ENCODE assay signal across 10 cellular contexts in genomic region chr1:84862810-84863251, GRCh38. TPM values are rescaled to one million over a fixed set of nuclear protein-coding genes. Genes with fewer than 3 reads are reported as not detected.
A peak's percentile ranks its signal among the peaks of the same experiment; 100 is the strongest.
DNase-seq lines count a peak whose midpoint lies in the region; ATAC-seq and TF ChIP-seq lines count a peak whose summit lies in the region.
"Had no signal": no experiment of that assay in that cellular context is flagged by ENCODE, and none has a peak within 500 bp of the region (broad histone marks: within the 10 kb centered on the region; RNA-seq: fewer than 3 reads in every experiment).

No MANE protein-coding gene starts in this region.

- H3K36me3 ChIP-seq in KMS-11 (ENCODE audit: insufficient read depth) (no peaks in the 10 kb centered on the region), upper lobe of left lung (no peaks in the 10 kb centered on the region), endodermal cell (ENCODE audit: control insufficient read depth, insufficient read depth, low read length) (no peaks in the 10 kb centered on the region)

- H3K36me3 Mint-ChIP-seq in endodermal cell (ENCODE audit: low read depth): no peaks in the 10 kb centered on the region

- no peaks in the 10 kb centered on the region for H4K20me1 ChIP-seq in KMS-11 (ENCODE audit: insufficient read depth)

- no peak for TF ChIP-seq CTCF in GM12865 (IDR thresholded peaks at IDR 0.05; ENCODE audit: insufficient read depth, low read depth, low read length, missing control alignments)
- TF ChIP-seq CTCF in KMS-11 (conservative IDR thresholded peaks at IDR 0.05; ENCODE audit: low read depth, low read length): no peak
- no peak for TF ChIP-seq CTCF in upper lobe of left lung (IDR thresholded peaks at IDR 0.05)
- TF ChIP-seq CTCF in endodermal cell (conservative IDR thresholded peaks at IDR 0.05): no peak

- WGBS in upper lobe of left lung, 2 donors: 60 to 64% methylated on average over 5 of the region's 5 CpGs
- WGBS in endodermal cell (ENCODE audit: insufficient coverage in 1 of 2, insufficient read length in 1 of 2), 2 experiments: 73 to 88% methylated on average over 2 to 5 of the region's 5 CpGs

- TF ChIP-seq POLR2A in upper lobe of left lung (IDR thresholded peaks at IDR 0.05): no peak

- no peak overlapping the region for H3K4me3 Mint-ChIP-seq in endodermal cell

- no peaks in the 10 kb centered on the region for H3K9me3 Mint-ChIP-seq in endodermal cell

- H3K9me3 ChIP-seq in upper lobe of left lung: no peaks in the 10 kb centered on the region
- no peaks in the 10 kb centered on the region for H3K9me3 ChIP-seq in endodermal cell (ENCODE audit: control insufficient read depth, low read length)

- H3K4me3 ChIP-seq in GM12865 (ENCODE audit: low read depth, low read length) (peak overlapping the region; percentile 11; the same call in 1 of the 2 replicates), KMS-11 (IDR thresholded peaks at IDR 0.05; ENCODE audit: insufficient read depth, low read depth, low read length) (no peak overlapping the region), upper lobe of left lung (no peak overlapping the region), endodermal cell (ENCODE audit: low read length) (no peak overlapping the region)

- H3K9ac ChIP-seq in KMS-11: no peak overlapping the region
- no peak overlapping the region for H3K9ac ChIP-seq in endodermal cell (ENCODE audit: extremely low read depth, low read length, poor library complexity, severe bottlenecking)
- H3K9ac ChIP-seq: parathyroid adenoma had no signal

- H3K4me1 ChIP-seq in KMS-11 (ENCODE audit: low read depth, poor library complexity, severe bottlenecking) (peaks cover 26% of the 10 kb centered on the region), upper lobe of left lung (no peaks in the 10 kb centered on the region), endodermal cell (ENCODE audit: control insufficient read depth, insufficient read depth, low read length) (no peaks in the 10 kb centered on the region)
- H3K4me1 ChIP-seq: parathyroid adenoma had no signal

- peak; percentile 85 for ATAC-seq in GM21529 (IDR thresholded peaks at IDR 0.05; ENCODE audit: unreplicated experiment)
- ATAC-seq in upper lobe of left lung (ENCODE audit: low FRiP score in 2 of 2): no peak

- no peaks in the 10 kb centered on the region for H3K4me1 Mint-ChIP-seq in endodermal cell

- H2AFZ ChIP-seq in KMS-11 (ENCODE audit: low read depth): peak overlapping the region; percentile 47; the same call in 1 of the 2 replicates
- H2AFZ ChIP-seq: parathyroid adenoma had no signal

- no peaks in the 10 kb centered on the region for H3K79me2 ChIP-seq in KMS-11 (ENCODE audit: insufficient read depth, low read depth)
- H3K79me2 ChIP-seq: parathyroid adenoma had no signal

- H3K27ac Mint-ChIP-seq in endodermal cell: no peak overlapping the region

- peak overlapping the region; percentile 19 for H3K4me2 ChIP-seq in KMS-11

- peak overlapping the region; percentile 15; the same call in 1 of the 2 replicates for H3K27ac ChIP-seq in KMS-11
- no peak overlapping the region for H3K27ac ChIP-seq in upper lobe of left lung
- no peak overlapping the region for H3K27ac ChIP-seq in endodermal cell (ENCODE audit: low read depth, low read length)
- H3K27ac ChIP-seq: parathyroid adenoma had no signal

- DNase-seq in GM12865 (ENCODE audit: low read depth) (peak; percentile 84), astrocyte of the hippocampus (ENCODE audit: low read depth, low spot score) (peak; percentile 16), upper lobe of left lung (no peak), NCI-H524 treated with DMSO at 0.1 percent for 48 hours (lab: John Stamatoyannopoulos, UW) (no peak), endodermal cell (no peak), middle frontal gyrus (ENCODE audit: extremely low spot score, low spot score) (no peak)
- DNase-seq: Calu3 had no signal

- H3K27me3 Mint-ChIP-seq in endodermal cell (ENCODE audit: insufficient read depth): no peaks in the 10 kb centered on the region

- no peak for TF ChIP-seq EP300 in upper lobe of left lung (IDR thresholded peaks at IDR 0.05)

- H3K27me3 ChIP-seq in KMS-11 (ENCODE audit: insufficient read depth, low read depth) (no peaks in the 10 kb centered on the region), upper lobe of left lung (no peaks in the 10 kb centered on the region), endodermal cell (ENCODE audit: control insufficient read depth, insufficient read depth, low read length, poor library complexity, severe bottlenecking) (no peaks in the 10 kb centered on the region)

RNA-seq across cellular contexts. Expression of gene LPAR3, which starts 30.2 kb away (rescaled TPM):
- total RNA-seq in upper lobe of left lung (1 to 10 TPM in 5 of 6 donors, not detected in 1; 1.5 to 9.8 (median 4.3) TPM), endodermal cell (1 to 10 TPM in 1 of 2 donors, under 1 TPM in 1; 0.89 to 3.7 TPM)
- polyA plus RNA-seq in endodermal cell (2013, experiment 1 of 2): 2.0 TPM
- 1.7 TPM for polyA plus RNA-seq in endodermal cell (2013, experiment 2 of 2)

Comparison
In these comparisons a context has a peak if more than half of its experiments do, and no peak if none do; other contexts are left out.
1. DNase-seq: peak in GM12865 (single experiment) and astrocyte of the hippocampus (single experiment); none in upper lobe of left lung (0 of 2), NCI-H524 treated with DMSO at 0.1 percent for 48 hours (single experiment), endodermal cell (single experiment) and middle frontal gyrus (single experiment).